ENCODE assay signal across 1 cellular context in the genomic region with DNA sequence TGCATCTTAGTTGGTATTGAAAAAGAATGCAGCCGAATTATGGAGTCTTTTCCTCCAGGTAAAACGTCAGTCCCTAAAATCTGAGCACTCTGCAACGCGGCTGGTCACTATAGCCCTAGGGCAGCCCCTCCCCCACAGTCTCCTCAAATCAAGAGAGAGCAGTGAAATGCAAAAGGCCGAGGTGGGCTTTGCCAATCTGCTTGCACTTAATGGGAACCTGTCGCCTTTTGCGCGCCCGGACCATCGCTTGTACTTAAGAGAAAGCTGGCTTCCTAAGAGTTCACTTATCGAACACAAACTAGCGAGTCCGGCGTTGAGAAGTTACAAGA.
TF ChIP-seq lines count a peak whose summit lies in the region.

No MANE protein-coding gene starts in this region.

TF ChIP-seq in WTC11, 78 proteins besides CTCF, POLR2A, EP300 and RAD21 (continued from another document):
- TF ChIP-seq, protein P1, sequence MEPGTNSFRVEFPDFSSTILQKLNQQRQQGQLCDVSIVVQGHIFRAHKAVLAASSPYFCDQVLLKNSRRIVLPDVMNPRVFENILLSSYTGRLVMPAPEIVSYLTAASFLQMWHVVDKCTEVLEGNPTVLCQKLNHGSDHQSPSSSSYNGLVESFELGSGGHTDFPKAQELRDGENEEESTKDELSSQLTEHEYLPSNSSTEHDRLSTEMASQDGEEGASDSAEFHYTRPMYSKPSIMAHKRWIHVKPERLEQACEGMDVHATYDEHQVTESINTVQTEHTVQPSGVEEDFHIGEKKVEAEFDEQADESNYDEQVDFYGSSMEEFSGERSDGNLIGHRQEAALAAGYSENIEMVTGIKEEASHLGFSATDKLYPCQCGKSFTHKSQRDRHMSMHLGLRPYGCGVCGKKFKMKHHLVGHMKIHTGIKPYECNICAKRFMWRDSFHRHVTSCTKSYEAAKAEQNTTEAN (CRISPR knock-in tag; IDR thresholded peaks at IDR 0.05): no peak
- TF ChIP-seq NR1H2 (CRISPR knock-in tag; IDR thresholded peaks at IDR 0.05) (no peak), ZNF232 (CRISPR knock-in tag; IDR thresholded peaks at IDR 0.05) (no peak), FOXK1 (CRISPR knock-in tag; IDR thresholded peaks at IDR 0.05) (no peak), ZNF317 (CRISPR knock-in tag; IDR thresholded peaks at IDR 0.05; ENCODE audit: borderline replicate concordance, low read depth) (no peak), ZNF671 (CRISPR knock-in tag; IDR thresholded peaks at IDR 0.05) (no peak)
- TF ChIP-seq, protein P2, sequence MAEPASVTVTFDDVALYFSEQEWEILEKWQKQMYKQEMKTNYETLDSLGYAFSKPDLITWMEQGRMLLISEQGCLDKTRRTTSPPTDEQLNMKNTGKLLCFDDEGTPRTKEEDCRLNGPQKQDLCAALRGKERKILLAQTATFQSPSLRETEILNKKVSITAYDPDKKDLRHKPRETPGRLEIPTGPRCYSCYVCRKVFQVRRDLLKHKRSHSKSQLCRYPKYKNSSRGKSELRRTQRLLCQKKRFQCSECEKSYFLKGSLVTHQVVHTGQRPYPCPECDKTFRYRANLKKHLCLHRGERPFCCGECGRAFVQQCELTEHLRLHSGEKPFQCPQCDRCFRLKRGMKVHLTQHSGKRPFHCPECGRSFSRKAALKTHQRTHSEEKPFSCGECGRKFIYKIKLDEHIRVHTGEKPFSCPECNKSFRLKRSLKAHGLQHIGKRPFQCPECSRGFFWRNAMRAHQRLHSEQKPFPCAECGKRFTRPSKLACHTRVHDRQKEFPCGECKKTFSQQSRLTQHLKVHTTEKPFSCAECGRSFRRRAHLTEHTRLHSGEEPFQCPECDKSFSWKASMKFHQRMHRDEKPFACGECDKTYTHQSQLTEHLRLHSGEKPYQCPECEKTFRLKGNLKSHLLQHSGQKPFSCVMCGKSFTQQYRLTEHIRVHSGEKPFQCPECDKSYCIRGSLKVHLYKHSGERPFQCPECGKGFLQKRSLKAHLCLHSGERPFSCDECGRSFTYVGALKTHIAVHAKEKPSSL (CRISPR knock-in tag; conservative IDR thresholded peaks at IDR 0.05): no peak
- TF ChIP-seq, protein P3, sequence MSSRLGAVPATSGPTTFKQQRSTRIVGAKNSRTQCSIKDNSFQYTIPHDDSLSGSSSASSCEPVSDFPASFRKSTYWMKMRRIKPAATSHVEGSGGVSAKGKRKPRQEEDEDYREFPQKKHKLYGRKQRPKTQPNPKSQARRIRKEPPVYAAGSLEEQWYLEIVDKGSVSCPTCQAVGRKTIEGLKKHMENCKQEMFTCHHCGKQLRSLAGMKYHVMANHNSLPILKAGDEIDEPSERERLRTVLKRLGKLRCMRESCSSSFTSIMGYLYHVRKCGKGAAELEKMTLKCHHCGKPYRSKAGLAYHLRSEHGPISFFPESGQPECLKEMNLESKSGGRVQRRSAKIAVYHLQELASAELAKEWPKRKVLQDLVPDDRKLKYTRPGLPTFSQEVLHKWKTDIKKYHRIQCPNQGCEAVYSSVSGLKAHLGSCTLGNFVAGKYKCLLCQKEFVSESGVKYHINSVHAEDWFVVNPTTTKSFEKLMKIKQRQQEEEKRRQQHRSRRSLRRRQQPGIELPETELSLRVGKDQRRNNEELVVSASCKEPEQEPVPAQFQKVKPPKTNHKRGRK (CRISPR knock-in tag; IDR thresholded peaks at IDR 0.05; ENCODE audit: borderline replicate concordance): no peak
- TF ChIP-seq, protein P4, sequence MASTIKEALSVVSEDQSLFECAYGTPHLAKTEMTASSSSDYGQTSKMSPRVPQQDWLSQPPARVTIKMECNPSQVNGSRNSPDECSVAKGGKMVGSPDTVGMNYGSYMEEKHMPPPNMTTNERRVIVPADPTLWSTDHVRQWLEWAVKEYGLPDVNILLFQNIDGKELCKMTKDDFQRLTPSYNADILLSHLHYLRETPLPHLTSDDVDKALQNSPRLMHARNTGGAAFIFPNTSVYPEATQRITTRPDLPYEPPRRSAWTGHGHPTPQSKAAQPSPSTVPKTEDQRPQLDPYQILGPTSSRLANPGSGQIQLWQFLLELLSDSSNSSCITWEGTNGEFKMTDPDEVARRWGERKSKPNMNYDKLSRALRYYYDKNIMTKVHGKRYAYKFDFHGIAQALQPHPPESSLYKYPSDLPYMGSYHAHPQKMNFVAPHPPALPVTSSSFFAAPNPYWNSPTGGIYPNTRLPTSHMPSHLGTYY (CRISPR knock-in tag; IDR thresholded peaks at IDR 0.05): no peak
- TF ChIP-seq, protein P5, sequence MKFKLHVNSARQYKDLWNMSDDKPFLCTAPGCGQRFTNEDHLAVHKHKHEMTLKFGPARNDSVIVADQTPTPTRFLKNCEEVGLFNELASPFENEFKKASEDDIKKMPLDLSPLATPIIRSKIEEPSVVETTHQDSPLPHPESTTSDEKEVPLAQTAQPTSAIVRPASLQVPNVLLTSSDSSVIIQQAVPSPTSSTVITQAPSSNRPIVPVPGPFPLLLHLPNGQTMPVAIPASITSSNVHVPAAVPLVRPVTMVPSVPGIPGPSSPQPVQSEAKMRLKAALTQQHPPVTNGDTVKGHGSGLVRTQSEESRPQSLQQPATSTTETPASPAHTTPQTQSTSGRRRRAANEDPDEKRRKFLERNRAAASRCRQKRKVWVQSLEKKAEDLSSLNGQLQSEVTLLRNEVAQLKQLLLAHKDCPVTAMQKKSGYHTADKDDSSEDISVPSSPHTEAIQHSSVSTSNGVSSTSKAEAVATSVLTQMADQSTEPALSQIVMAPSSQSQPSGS (CRISPR knock-in tag; IDR thresholded peaks at IDR 0.05; ENCODE audit: borderline replicate concordance, low read depth): no peak
- TF ChIP-seq, protein P6, sequence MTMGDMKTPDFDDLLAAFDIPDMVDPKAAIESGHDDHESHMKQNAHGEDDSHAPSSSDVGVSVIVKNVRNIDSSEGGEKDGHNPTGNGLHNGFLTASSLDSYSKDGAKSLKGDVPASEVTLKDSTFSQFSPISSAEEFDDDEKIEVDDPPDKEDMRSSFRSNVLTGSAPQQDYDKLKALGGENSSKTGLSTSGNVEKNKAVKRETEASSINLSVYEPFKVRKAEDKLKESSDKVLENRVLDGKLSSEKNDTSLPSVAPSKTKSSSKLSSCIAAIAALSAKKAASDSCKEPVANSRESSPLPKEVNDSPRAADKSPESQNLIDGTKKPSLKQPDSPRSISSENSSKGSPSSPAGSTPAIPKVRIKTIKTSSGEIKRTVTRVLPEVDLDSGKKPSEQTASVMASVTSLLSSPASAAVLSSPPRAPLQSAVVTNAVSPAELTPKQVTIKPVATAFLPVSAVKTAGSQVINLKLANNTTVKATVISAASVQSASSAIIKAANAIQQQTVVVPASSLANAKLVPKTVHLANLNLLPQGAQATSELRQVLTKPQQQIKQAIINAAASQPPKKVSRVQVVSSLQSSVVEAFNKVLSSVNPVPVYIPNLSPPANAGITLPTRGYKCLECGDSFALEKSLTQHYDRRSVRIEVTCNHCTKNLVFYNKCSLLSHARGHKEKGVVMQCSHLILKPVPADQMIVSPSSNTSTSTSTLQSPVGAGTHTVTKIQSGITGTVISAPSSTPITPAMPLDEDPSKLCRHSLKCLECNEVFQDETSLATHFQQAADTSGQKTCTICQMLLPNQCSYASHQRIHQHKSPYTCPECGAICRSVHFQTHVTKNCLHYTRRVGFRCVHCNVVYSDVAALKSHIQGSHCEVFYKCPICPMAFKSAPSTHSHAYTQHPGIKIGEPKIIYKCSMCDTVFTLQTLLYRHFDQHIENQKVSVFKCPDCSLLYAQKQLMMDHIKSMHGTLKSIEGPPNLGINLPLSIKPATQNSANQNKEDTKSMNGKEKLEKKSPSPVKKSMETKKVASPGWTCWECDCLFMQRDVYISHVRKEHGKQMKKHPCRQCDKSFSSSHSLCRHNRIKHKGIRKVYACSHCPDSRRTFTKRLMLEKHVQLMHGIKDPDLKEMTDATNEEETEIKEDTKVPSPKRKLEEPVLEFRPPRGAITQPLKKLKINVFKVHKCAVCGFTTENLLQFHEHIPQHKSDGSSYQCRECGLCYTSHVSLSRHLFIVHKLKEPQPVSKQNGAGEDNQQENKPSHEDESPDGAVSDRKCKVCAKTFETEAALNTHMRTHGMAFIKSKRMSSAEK (CRISPR knock-in tag; IDR thresholded peaks at IDR 0.05; ENCODE audit: borderline replicate concordance): no peak
